8 cellular contexts compared by ENCODE assay signal in the genomic region with DNA sequence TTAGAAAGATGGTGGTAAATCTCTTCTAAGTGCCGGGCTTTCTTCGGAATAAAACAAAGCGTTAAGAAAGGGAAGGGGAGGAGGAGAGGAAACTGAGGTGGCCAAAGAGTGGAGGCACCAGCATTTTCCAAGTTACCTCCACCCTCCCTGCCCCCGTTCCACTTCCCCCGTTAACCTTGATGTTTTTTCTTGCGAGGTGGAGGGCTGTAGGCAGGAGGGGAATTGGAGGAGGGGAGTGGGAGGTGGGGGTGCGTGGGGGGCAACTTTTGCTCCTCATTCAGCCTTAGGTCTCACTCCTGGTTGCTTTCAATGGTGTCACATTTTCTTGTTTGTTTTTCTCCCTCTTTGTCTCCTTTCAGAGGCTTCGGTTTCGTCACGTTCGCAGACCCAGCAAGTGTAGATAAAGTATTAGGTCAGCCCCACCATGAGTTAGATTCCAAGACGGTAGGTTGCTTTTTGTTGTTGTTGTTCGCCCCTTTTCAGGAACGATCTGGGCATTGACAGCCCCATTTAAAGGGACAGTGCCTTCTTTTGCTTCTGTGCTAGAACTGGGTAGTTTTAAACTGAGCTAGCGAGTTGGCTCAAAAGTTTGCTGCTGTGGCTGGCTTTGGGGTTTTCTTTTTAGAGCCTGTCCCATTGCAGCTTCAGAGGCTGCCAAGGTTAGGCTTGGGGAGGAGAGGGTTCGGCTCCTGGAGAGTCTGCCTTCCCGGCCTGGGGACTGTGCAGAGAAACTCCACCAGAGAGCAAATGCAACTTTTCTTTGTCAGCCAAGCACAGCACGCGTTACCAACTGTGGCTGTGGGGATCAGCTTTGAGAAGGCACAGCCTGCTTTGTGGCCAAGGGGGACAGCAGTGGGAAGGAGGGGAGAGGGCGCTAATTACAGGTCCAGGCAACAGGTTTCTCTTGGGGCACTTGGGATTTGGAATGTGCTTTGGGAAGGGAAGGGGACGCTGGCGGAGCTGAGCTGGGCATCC. TPM values are rescaled to one million over a fixed set of nuclear protein-coding genes. Genes with fewer than 3 reads are reported as not detected.
A peak's percentile ranks its signal among the peaks of the same experiment; 100 is the strongest.
DNase-seq lines count a peak whose midpoint lies in the region; ATAC-seq and TF ChIP-seq lines count a peak whose summit lies in the region.

No MANE protein-coding gene starts in this region.

- H3K36me3 ChIP-seq in GM23338 (ENCODE audit: insufficient read depth) (peaks cover 14% of the 10 kb centered on the region), iPS-15b (ENCODE audit: control insufficient read depth, insufficient read depth, low read length) (peaks cover 5% of the 10 kb centered on the region), spleen (peaks cover 0 to 30% (median 9%) of the 10 kb centered on the region in 6 donors)

- TF ChIP-seq CTCF in GM23338 (conservative IDR thresholded peaks at IDR 0.05; ENCODE audit: low read depth in 2 of 2) (no peak), spleen (IDR thresholded peaks at IDR 0.05 in 8 of 11, conservative IDR thresholded peaks at IDR 0.05 in 3 of 11) (no peak)

- no peak overlapping the region for H2AFZ ChIP-seq in GM23338

- H3K27me3 Mint-ChIP-seq in GM23338 (ENCODE audit: insufficient read depth, low read depth, poor library complexity): peaks cover 12% of the 10 kb centered on the region
- H3K27me3 Mint-ChIP-seq in activated T-helper 1 cell treated with anti-CD3 and anti-CD28 coated beads, Interleukin-12 subunit alpha, Interleukin-12 subunit beta, Interleukin-2, Interleukin-4 antibody, amounts not matched to agents 30 ng/mL and 10 ng/mL and 1 ng/mL, durations not matched to agents 14 hours and 24 hours and 36 hours (ENCODE audit: insufficient read depth): no peaks in the 10 kb centered on the region

- peaks cover 15% of the 10 kb centered on the region for H3K79me2 ChIP-seq in GM23338 (replicated peaks; ENCODE audit: insufficient read depth)

- H3K27ac Mint-ChIP-seq in GM23338: peak overlapping the region; percentile 46
- H3K27ac Mint-ChIP-seq in activated T-helper 1 cell treated with anti-CD3 and anti-CD28 coated beads, Interleukin-12 subunit alpha, Interleukin-12 subunit beta, Interleukin-2, Interleukin-4 antibody, amounts not matched to agents 30 ng/mL and 10 ng/mL and 1 ng/mL, durations not matched to agents 14 hours and 24 hours and 36 hours: peak overlapping the region; percentile 93

- peaks cover 27% of the 10 kb centered on the region for H4K20me1 ChIP-seq in GM23338 (replicated peaks; ENCODE audit: insufficient read depth)

- TF ChIP-seq POLR2A in spleen (IDR thresholded peaks at IDR 0.05): peak in 1 of 3 donors; percentile 3

- 0 out of 2 replicates have a peak, but pooled peaks cover 3% of the 10 kb centered on the region for H3F3A ChIP-seq in GM23338 (replicated peaks; ENCODE audit: low read depth)

- H3K4me1 ChIP-seq in GM23338 (ENCODE audit: insufficient read depth): peaks cover 41% of the 10 kb centered on the region
- peaks cover 21% of the 10 kb centered on the region for H3K4me1 ChIP-seq in iPS-15b (ENCODE audit: control insufficient read depth, insufficient read depth, low read length)
- peaks cover 15 to 72% (median 53%) of the 10 kb centered on the region in 6 donors for H3K4me1 ChIP-seq in spleen

- DNase-seq in ACHN (peak; percentile 5), GM23338 (ENCODE audit: low spot score) (peak; percentile 65), spleen (no peak), cerebellum (ENCODE audit: low spot score) (no peak), SW 1271 (lab: John Stamatoyannopoulos, UW) (no peak), germinal center (ENCODE audit: low spot score) (no peak)
- no peak for DNase-seq in activated T-helper 1 cell treated with anti-CD3 and anti-CD28 coated beads, Interleukin-12 subunit alpha, Interleukin-12 subunit beta, Interleukin-2, Interleukin-4 antibody, amounts not matched to agents 30 ng/mL and 10 ng/mL and 1 ng/mL, durations not matched to agents 14 hours and 24 hours and 36 hours (ENCODE audit: low spot score)

- H3K27ac ChIP-seq in GM23338 (ENCODE audit: low read depth): no peak overlapping the region; the same call in 1 of the 2 replicates
- H3K27ac ChIP-seq in spleen: peak overlapping the region in 4 of 8 donors; percentile 90 to 95 (median 92)

- H3K27me3 ChIP-seq in GM23338 (ENCODE audit: insufficient read depth) (peaks cover 60% of the 10 kb centered on the region), iPS-15b (ENCODE audit: control insufficient read depth, insufficient read depth, low read length) (peaks cover 26% of the 10 kb centered on the region), spleen (replicated peaks in 1 of 7) (no peaks in the 10 kb centered on the region)

- intact Hi-C loops in activated T-helper 1 cell treated with anti-CD3 and anti-CD28 coated beads, Interleukin-12 subunit alpha, Interleukin-12 subunit beta, Interleukin-2, Interleukin-4 antibody, amounts not matched to agents 30 ng/mL and 10 ng/mL and 1 ng/mL, durations not matched to agents 14 hours and 24 hours and 36 hours (cut with micrococcal nuclease): loop anchor here (1.0 to 10.0 kb wide), 7 partner anchors 27 to 421 kb away; a partner anchor contains a TSS
- intact Hi-C loops in spleen (cut with DNase I; ENCODE audit: low total_unique reads): no loop called here

- no peaks in the 10 kb centered on the region for H3K9me2 ChIP-seq in GM23338 (ENCODE audit: insufficient read depth)

- peak overlapping the region; percentile 81 for H3K4me3 Mint-ChIP-seq in GM23338
- peak overlapping the region; percentile 89 for H3K4me3 Mint-ChIP-seq in activated T-helper 1 cell treated with anti-CD3 and anti-CD28 coated beads, Interleukin-12 subunit alpha, Interleukin-12 subunit beta, Interleukin-2, Interleukin-4 antibody, amounts not matched to agents 30 ng/mL and 10 ng/mL and 1 ng/mL, durations not matched to agents 14 hours and 24 hours and 36 hours

- H3K9me3 ChIP-seq in iPS-15b (ENCODE audit: control insufficient read depth, insufficient read depth, low read length): no peaks in the 10 kb centered on the region
- H3K9me3 ChIP-seq in spleen: no peaks in the 10 kb centered on the region

- H3K4me3 ChIP-seq in GM23338 (peak overlapping the region; percentile 86), iPS-15b (ENCODE audit: low read depth, low read length) (peak overlapping the region; percentile 76), spleen (peak overlapping the region; percentile 70 to 90 (median 84))

- H3K36me3 Mint-ChIP-seq in GM23338 (ENCODE audit: low read depth): peaks cover 29% of the 10 kb centered on the region
- peaks cover 47% of the 10 kb centered on the region for H3K36me3 Mint-ChIP-seq in activated T-helper 1 cell treated with anti-CD3 and anti-CD28 coated beads, Interleukin-12 subunit alpha, Interleukin-12 subunit beta, Interleukin-2, Interleukin-4 antibody, amounts not matched to agents 30 ng/mL and 10 ng/mL and 1 ng/mL, durations not matched to agents 14 hours and 24 hours and 36 hours (ENCODE audit: low read depth)

- peak overlapping the region; percentile 49 for H3K9ac ChIP-seq in iPS-15b (ENCODE audit: low read depth, low read length)

- in situ Hi-C loops in ACHN (cut with HindIII; ENCODE audit: low pct_ligation_motif_present, low pct_unique_long_range_greater_than_20kb, low sequenced_read_pairs): no loop called here

- H3K4me1 Mint-ChIP-seq in GM23338: peaks cover 55% of the 10 kb centered on the region
- H3K4me1 Mint-ChIP-seq in activated T-helper 1 cell treated with anti-CD3 and anti-CD28 coated beads, Interleukin-12 subunit alpha, Interleukin-12 subunit beta, Interleukin-2, Interleukin-4 antibody, amounts not matched to agents 30 ng/mL and 10 ng/mL and 1 ng/mL, durations not matched to agents 14 hours and 24 hours and 36 hours (ENCODE audit: low read depth): peaks cover 67% of the 10 kb centered on the region

- peak; percentile 15 for ATAC-seq in GM23338

- H3K9me3 Mint-ChIP-seq in GM23338: no peaks in the 10 kb centered on the region
- no peaks in the 10 kb centered on the region for H3K9me3 Mint-ChIP-seq in activated T-helper 1 cell treated with anti-CD3 and anti-CD28 coated beads, Interleukin-12 subunit alpha, Interleukin-12 subunit beta, Interleukin-2, Interleukin-4 antibody, amounts not matched to agents 30 ng/mL and 10 ng/mL and 1 ng/mL, durations not matched to agents 14 hours and 24 hours and 36 hours

- 9 to 15% (median 10%) methylated on average over 22 of the region's 22 CpGs for WGBS in spleen, 5 donors

- H3K4me2 ChIP-seq in GM23338: peak overlapping the region; percentile 96

RNA-seq across cellular contexts. Expression of a gene that starts 1.9 kb away (rescaled TPM):
- total RNA-seq in GM23338 (2014; rRNA removed; shearing (Covaris generic)): 34.0 and 41.8 TPM in 2 replicates
- polyA plus RNA-seq in GM23338 (2016; fragmentation: Nextera tagmentation; extraction: Ambion mirVana) (18.9 and 19.1 TPM in 2 replicates), spleen (10 to 100 TPM in 2 of 3 donors, 1 to 10 TPM in 1; 9.8 to 18.0 (median 13.2) TPM)
- total RNA-seq in activated T-helper 1 cell treated with anti-CD3 and anti-CD28 coated beads, Interleukin-12 subunit alpha, Interleukin-12 subunit beta, Interleukin-2, Interleukin-4 antibody, amounts not matched to agents 30 ng/mL and 10 ng/mL and 1 ng/mL, durations not matched to agents 14 hours and 24 hours and 36 hours: 272 and 278 TPM in 2 replicates
- total RNA-seq in spleen (100 to 1,000 TPM in 2 of 7 donors, 10 to 100 TPM in 5; 47.0 to 131 (median 87.2) TPM), cerebellum (148 TPM)

Comparison
In these comparisons a context has a peak if more than half of its experiments do, and no peak if none do; other contexts are left out.
1. DNase-seq: peak in ACHN (single experiment) and GM23338 (single experiment); none in activated T-helper 1 cell treated with anti-CD3 and anti-CD28 coated beads, Interleukin-12 subunit alpha, Interleukin-12 subunit beta, Interleukin-2, Interleukin-4 antibody, amounts not matched to agents 30 ng/mL and 10 ng/mL and 1 ng/mL, durations not matched to agents 14 hours and 24 hours and 36 hours (single experiment), spleen (single experiment), cerebellum (single experiment), SW 1271 (0 of 2) and germinal center (single experiment).
2. Peak in every context shown above with its lines, with median percentiles within 50 percentile points of each other: H3K4me3 ChIP-seq.